8 cellular contexts compared by ENCODE assay signal in the genomic region with DNA sequence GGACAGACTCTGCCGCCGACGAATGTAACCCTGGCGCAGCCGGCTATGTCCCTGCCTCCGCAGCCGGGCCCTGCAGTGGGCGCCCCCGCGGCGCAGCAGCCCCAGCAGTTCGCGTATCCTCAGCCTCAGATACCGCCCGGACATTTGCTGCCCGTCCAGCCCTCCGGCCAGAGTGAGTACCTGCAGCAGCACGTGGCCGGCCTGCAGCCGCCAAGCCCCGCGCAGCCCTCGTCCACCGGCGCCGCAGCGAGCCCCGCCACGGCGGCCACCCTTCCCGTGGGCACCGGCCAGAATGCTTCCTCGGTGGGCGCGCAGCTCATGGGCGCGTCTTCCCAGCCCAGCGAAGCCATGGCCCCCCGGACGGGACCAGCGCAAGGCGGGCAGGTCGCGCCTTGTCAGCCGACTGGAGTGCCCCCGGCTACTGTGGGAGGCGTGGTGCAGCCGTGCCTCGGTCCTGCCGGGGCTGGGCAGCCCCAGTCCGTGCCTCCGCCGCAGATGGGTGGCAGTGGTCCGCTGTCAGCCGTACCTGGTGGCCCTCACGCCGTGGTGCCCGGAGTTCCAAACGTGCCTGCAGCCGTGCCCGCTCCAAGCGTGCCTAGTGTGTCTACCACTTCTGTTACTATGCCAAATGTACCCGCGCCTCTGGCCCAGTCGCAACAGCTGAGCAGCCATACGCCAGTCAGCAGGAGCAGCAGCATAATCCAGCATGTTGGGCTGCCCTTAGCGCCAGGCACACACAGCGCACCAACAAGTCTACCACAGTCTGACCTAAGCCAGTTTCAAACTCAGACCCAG. TPM values are rescaled to one million over a fixed set of nuclear protein-coding genes. Genes with fewer than 3 reads are reported as not detected.
DNase-seq lines count a peak whose midpoint lies in the region; ATAC-seq and TF ChIP-seq lines count a peak whose summit lies in the region.

No MANE protein-coding gene starts in this region.

- no peak overlapping the region for H2AFZ ChIP-seq in KMS-11 (ENCODE audit: low read depth)

- H3K27me3 ChIP-seq in KMS-11 (ENCODE audit: insufficient read depth, low read depth): no peaks in the 10 kb centered on the region
- no peaks in the 10 kb centered on the region for H3K27me3 ChIP-seq in WERI-Rb-1 (ENCODE audit: insufficient read depth, low read depth, severe bottlenecking)

- H3K4me3 ChIP-seq in KMS-11 (IDR thresholded peaks at IDR 0.05; ENCODE audit: insufficient read depth, low read depth, low read length): no peak overlapping the region
- H3K4me3 ChIP-seq in WERI-Rb-1 (ENCODE audit: low read depth, low read length): peak overlapping the region; percentile 77

- ATAC-seq in HG03432 (IDR thresholded peaks at IDR 0.05; ENCODE audit: unreplicated experiment) (no peak), HG02623 (IDR thresholded peaks at IDR 0.05; ENCODE audit: unreplicated experiment) (no peak)

- TF ChIP-seq CTCF in GM10266 (IDR thresholded peaks at IDR 0.05; ENCODE audit: control insufficient read depth, insufficient read depth, low read depth, missing control alignments) (no peak), KMS-11 (conservative IDR thresholded peaks at IDR 0.05; ENCODE audit: low read depth, low read length) (no peak), WERI-Rb-1 (IDR thresholded peaks at IDR 0.05; ENCODE audit: low read depth, low read length) (no peak)

- peak overlapping the region; percentile 93 for H3K4me2 ChIP-seq in KMS-11

- H3K36me3 ChIP-seq in KMS-11 (ENCODE audit: insufficient read depth) (no peaks in the 10 kb centered on the region), WERI-Rb-1 (peaks cover 30% of the 10 kb centered on the region)

- DNase-seq in GM10266 (ENCODE audit: extremely low spot score) (peak; percentile 22), WERI-Rb-1 (peak; percentile 33), cerebellum (ENCODE audit: low spot score) (peak; percentile 12), kidney tubule cell (ENCODE audit: low spot score) (peak; percentile 43)
- DNase-seq in stimulated activated CD4-positive, alpha-beta T cell treated with anti-CD3 and anti-CD28 coated beads, Interleukin-12 subunit alpha, Interleukin-12 subunit beta, amount 100 ng/mL, for 48 hours (ENCODE audit: low read depth in 2 of 3, low spot score in 1 of 3): peak in 2 of 3 donors; percentile 18 to 20

- H4K20me1 ChIP-seq in KMS-11 (ENCODE audit: insufficient read depth): peaks cover 48% of the 10 kb centered on the region

- peaks cover 42% of the 10 kb centered on the region for H3K4me1 ChIP-seq in KMS-11 (ENCODE audit: low read depth, poor library complexity, severe bottlenecking)

- H3K9ac ChIP-seq in KMS-11: peak overlapping the region; percentile 85

- H3K79me2 ChIP-seq in KMS-11 (ENCODE audit: insufficient read depth, low read depth): peaks cover 67% of the 10 kb centered on the region

- H3K27ac ChIP-seq in KMS-11 (peak overlapping the region; percentile 97), WERI-Rb-1 (peak overlapping the region; percentile 99)

- H3K9me3 ChIP-seq in WERI-Rb-1 (ENCODE audit: severe bottlenecking): no peaks in the 10 kb centered on the region

RNA-seq across cellular contexts. Expression of a gene that starts 2.4 kb away (rescaled TPM):
- 39.0 TPM for total RNA-seq in cerebellum
